Comparison of ENCODE assay signal across 8 cellular contexts in genomic region chr20:21258411-21258810, GRCh38.
"Had no signal": no experiment of that assay in that cellular context is flagged by ENCODE, and none has a peak within 500 bp of the region (broad histone marks: within the 10 kb centered on the region; RNA-seq: fewer than 3 reads in every experiment).

No MANE protein-coding gene starts in this region.

- ATAC-seq: GM12878 had no signal

- FAIRE-seq: G401.6, GM12878, GM12891, GM12892, GM18507, GM19239 had no signal

- H3K4me3 ChIP-seq: GM12878 had no signal

- DNase-seq: GDM1, GF-D8 had no signal
